ENCODE assay signal across 26 cellular contexts in genomic region chr1:159030311-159030710, GRCh38. TPM values are rescaled to one million over a fixed set of nuclear protein-coding genes. Genes with fewer than 3 reads are reported as not detected.
DNase-seq lines count a peak whose midpoint lies in the region; ATAC-seq and TF ChIP-seq lines count a peak whose summit lies in the region.
"Had no signal": no experiment of that assay in that cellular context is flagged by ENCODE, and none has a peak within 500 bp of the region (broad histone marks: within the 10 kb centered on the region; RNA-seq: fewer than 3 reads in every experiment).

No MANE protein-coding gene starts in this region.

- H3K36me3 Mint-ChIP-seq in T-helper 2 cell treated with Interferon-gamma antibody and Interleukin-4, amounts not matched to agents 5 μg/mL and 100 μg/mL, for 36 hours (ENCODE audit: low read depth) = peaks cover 85% of the 10 kb centered on the region
- H3K36me3 Mint-ChIP-seq in CD14-positive monocyte (peaks cover 90 to 98% of the 10 kb centered on the region in 2 donors), naive B cell (peaks cover 62 to 65% of the 10 kb centered on the region in 2 donors)
- H3K36me3 Mint-ChIP-seq in activated T-helper 1 cell treated with anti-CD3 and anti-CD28 coated beads, Interleukin-12 subunit alpha, Interleukin-12 subunit beta, Interleukin-2, Interleukin-4 antibody, amounts not matched to agents 30 ng/mL and 10 ng/mL and 1 ng/mL, durations not matched to agents 14 hours and 24 hours and 36 hours (ENCODE audit: low read depth) = peaks cover 86% of the 10 kb centered on the region

- intact Hi-C loops in CD14-positive monocyte (cut with micrococcal nuclease) = no loop called here
- intact Hi-C loops in activated T-helper 1 cell treated with anti-CD3 and anti-CD28 coated beads, Interleukin-12 subunit alpha, Interleukin-12 subunit beta, Interleukin-2, Interleukin-4 antibody, amounts not matched to agents 30 ng/mL and 10 ng/mL and 1 ng/mL, durations not matched to agents 14 hours and 24 hours and 36 hours (cut with micrococcal nuclease) = no loop called here

- ATAC-seq in naive B cell (ENCODE audit: low read depth in 2 of 2) = no peak
- ATAC-seq: body of pancreas, gastrocnemius medialis, GM23338, mucosa of descending colon had no signal

- H3K4me1 Mint-ChIP-seq in T-helper 2 cell treated with Interferon-gamma antibody and Interleukin-4, amounts not matched to agents 5 μg/mL and 100 μg/mL, for 36 hours (ENCODE audit: low read depth) = peaks cover 34% of the 10 kb centered on the region
- peaks cover 34% of the 10 kb centered on the region for H3K4me1 Mint-ChIP-seq in CD14-positive monocyte
- H3K4me1 Mint-ChIP-seq in activated T-helper 1 cell treated with anti-CD3 and anti-CD28 coated beads, Interleukin-12 subunit alpha, Interleukin-12 subunit beta, Interleukin-2, Interleukin-4 antibody, amounts not matched to agents 30 ng/mL and 10 ng/mL and 1 ng/mL, durations not matched to agents 14 hours and 24 hours and 36 hours (ENCODE audit: low read depth) = peaks cover 82% of the 10 kb centered on the region
- H3K4me1 Mint-ChIP-seq in naive B cell = peaks cover 54 to 71% (median 64%) of the 10 kb centered on the region in 3 donors

- TF ChIP-seq CTCF in CD14-positive monocyte (IDR thresholded peaks at IDR 0.05) = no peak

- no peak for DNase-seq in T-helper 2 cell treated with Interferon-gamma antibody and Interleukin-4, amounts not matched to agents 5 μg/mL and 100 μg/mL, for 36 hours (ENCODE audit: low spot score)
- DNase-seq in T-helper 2 cell (no peak), CD14-positive monocyte (ENCODE audit: low spot score) (no peak), naive B cell (no peak), A172 (ENCODE audit: low spot score) (no peak), DMS 273 (lab: John Stamatoyannopoulos, UW; ENCODE audit: unreplicated experiment) (no peak), D341Med (ENCODE audit: low spot score) (no peak)
- DNase-seq in activated T-helper 1 cell treated with anti-CD3 and anti-CD28 coated beads, Interleukin-12 subunit alpha, Interleukin-12 subunit beta, Interleukin-2, Interleukin-4 antibody, amounts not matched to agents 30 ng/mL and 10 ng/mL and 1 ng/mL, durations not matched to agents 14 hours and 24 hours and 36 hours (ENCODE audit: low spot score) = no peak
- DNase-seq: 8988T; activated CD4-positive, alpha-beta T cell treated with anti-CD3 and anti-CD28 coated beads for 48 hours; AML-193; body of pancreas; effector CD4-positive, alpha-beta T cell; esophagus squamous epithelium; gastrocnemius medialis; mucosa of descending colon; NCI-H1048; NCI-H187 treated with DMSO at 0.1 percent for 48 hours; NCI-H226; NCI-H774; nucleus accumbens; stimulated activated naive CD4-positive, alpha-beta T cell treated with Interleukin-2 at 50 U/mL for 16 hours; tibial artery had no signal

- H3K4me3 Mint-ChIP-seq in T-helper 2 cell treated with Interferon-gamma antibody and Interleukin-4, amounts not matched to agents 5 μg/mL and 100 μg/mL, for 36 hours = no peak overlapping the region
- no peak overlapping the region for H3K4me3 Mint-ChIP-seq in CD14-positive monocyte
- no peak overlapping the region for H3K4me3 Mint-ChIP-seq in activated T-helper 1 cell treated with anti-CD3 and anti-CD28 coated beads, Interleukin-12 subunit alpha, Interleukin-12 subunit beta, Interleukin-2, Interleukin-4 antibody, amounts not matched to agents 30 ng/mL and 10 ng/mL and 1 ng/mL, durations not matched to agents 14 hours and 24 hours and 36 hours
- peak overlapping the region in 1 of 8 donors; percentile 70 for H3K4me3 Mint-ChIP-seq in naive B cell
- H3K4me3 Mint-ChIP-seq: GM23338 had no signal

- H3K27me3 Mint-ChIP-seq in T-helper 2 cell treated with Interferon-gamma antibody and Interleukin-4, amounts not matched to agents 5 μg/mL and 100 μg/mL, for 36 hours (ENCODE audit: low read depth) = no peaks in the 10 kb centered on the region
- H3K27me3 Mint-ChIP-seq in CD14-positive monocyte (ENCODE audit: low read depth in 3 of 3) (no peaks in the 10 kb centered on the region), naive B cell (no peaks in the 10 kb centered on the region)
- no peaks in the 10 kb centered on the region for H3K27me3 Mint-ChIP-seq in activated T-helper 1 cell treated with anti-CD3 and anti-CD28 coated beads, Interleukin-12 subunit alpha, Interleukin-12 subunit beta, Interleukin-2, Interleukin-4 antibody, amounts not matched to agents 30 ng/mL and 10 ng/mL and 1 ng/mL, durations not matched to agents 14 hours and 24 hours and 36 hours (ENCODE audit: insufficient read depth)

- peak overlapping the region; percentile 20 for H3K27ac Mint-ChIP-seq in T-helper 2 cell treated with Interferon-gamma antibody and Interleukin-4, amounts not matched to agents 5 μg/mL and 100 μg/mL, for 36 hours
- H3K27ac Mint-ChIP-seq in CD14-positive monocyte = peak overlapping the region in 4 of 7 donors; percentile 32 to 78 (median 61)
- peak overlapping the region; percentile 77 for H3K27ac Mint-ChIP-seq in activated T-helper 1 cell treated with anti-CD3 and anti-CD28 coated beads, Interleukin-12 subunit alpha, Interleukin-12 subunit beta, Interleukin-2, Interleukin-4 antibody, amounts not matched to agents 30 ng/mL and 10 ng/mL and 1 ng/mL, durations not matched to agents 14 hours and 24 hours and 36 hours
- H3K27ac Mint-ChIP-seq in naive B cell = peak overlapping the region in 5 of 6 donors; percentile 29 to 92 (median 85)

- H3K9me3 Mint-ChIP-seq in T-helper 2 cell treated with Interferon-gamma antibody and Interleukin-4, amounts not matched to agents 5 μg/mL and 100 μg/mL, for 36 hours = no peaks in the 10 kb centered on the region
- no peaks in the 10 kb centered on the region for H3K9me3 Mint-ChIP-seq in CD14-positive monocyte
- H3K9me3 Mint-ChIP-seq in activated T-helper 1 cell treated with anti-CD3 and anti-CD28 coated beads, Interleukin-12 subunit alpha, Interleukin-12 subunit beta, Interleukin-2, Interleukin-4 antibody, amounts not matched to agents 30 ng/mL and 10 ng/mL and 1 ng/mL, durations not matched to agents 14 hours and 24 hours and 36 hours = peaks cover 6% of the 10 kb centered on the region
- peaks cover 0 to 6% (median 2%) of the 10 kb centered on the region in 7 donors for H3K9me3 Mint-ChIP-seq in naive B cell
- H3K9me3 Mint-ChIP-seq: GM23338 had no signal

RNA-seq across cellular contexts. Expression of gene IFI16, which starts 20.6 kb away (rescaled TPM):
- 10 to 100 TPM; 64.8 to 99.7 TPM for polyA plus RNA-seq in CD14-positive monocyte
- 223 and 232 TPM in 2 replicates for total RNA-seq in activated T-helper 1 cell treated with anti-CD3 and anti-CD28 coated beads, Interleukin-12 subunit alpha, Interleukin-12 subunit beta, Interleukin-2, Interleukin-4 antibody, amounts not matched to agents 30 ng/mL and 10 ng/mL and 1 ng/mL, durations not matched to agents 14 hours and 24 hours and 36 hours
- 100 to 1,000 TPM; 143 to 262 (median 206) TPM for polyA plus RNA-seq in naive B cell (ENCODE audit: low read depth in 6 of 6)
- 52.3 and 58.7 TPM in 2 replicates for total RNA-seq in A172 (2014; rRNA removed; shearing (Covaris generic))

RNA-seq across cellular contexts. Expression of gene AIM2, which starts 46.3 kb away (rescaled TPM):
- polyA plus RNA-seq in CD14-positive monocyte (1 to 10 TPM; 9.0 to 9.8 TPM), naive B cell (ENCODE audit: low read depth in 6 of 6) (10 to 100 TPM in 2 of 6 donors, 1 to 10 TPM in 4; 3.4 to 21.5 (median 5.1) TPM)
- total RNA-seq in activated T-helper 1 cell treated with anti-CD3 and anti-CD28 coated beads, Interleukin-12 subunit alpha, Interleukin-12 subunit beta, Interleukin-2, Interleukin-4 antibody, amounts not matched to agents 30 ng/mL and 10 ng/mL and 1 ng/mL, durations not matched to agents 14 hours and 24 hours and 36 hours = 49.0 and 52.9 TPM in 2 replicates
- total RNA-seq in A172 (2014; rRNA removed; shearing (Covaris generic)) = not detected in 2 replicates
- total RNA-seq: body of pancreas, chondrocyte, gastrocnemius medialis, LHCN-M2 had no signal

Comparison
In these comparisons a context has a peak if more than half of its experiments do, and no peak if none do; other contexts are left out.
1. H3K27ac Mint-ChIP-seq: peak in every context shown above with its lines; median percentile 85 in naive B cell; 77 in activated T-helper 1 cell treated with anti-CD3 and anti-CD28 coated beads, Interleukin-12 subunit alpha, Interleukin-12 subunit beta, Interleukin-2, Interleukin-4 antibody, amounts not matched to agents 30 ng/mL and 10 ng/mL and 1 ng/mL, durations not matched to agents 14 hours and 24 hours and 36 hours; 61 in CD14-positive monocyte; 20 in T-helper 2 cell treated with Interferon-gamma antibody and Interleukin-4, amounts not matched to agents 5 μg/mL and 100 μg/mL, for 36 hours.
2. RNA of gene AIM2, which starts 46.3 kb away (total RNA-seq): 49.0 to 52.9 TPM in activated T-helper 1 cell treated with anti-CD3 and anti-CD28 coated beads, Interleukin-12 subunit alpha, Interleukin-12 subunit beta, Interleukin-2, Interleukin-4 antibody, amounts not matched to agents 30 ng/mL and 10 ng/mL and 1 ng/mL, durations not matched to agents 14 hours and 24 hours and 36 hours; not detected in A172; every median in the first group is over 10 times any median in the second.